ENCODE assay signal across 8 cellular contexts in the genomic region with DNA sequence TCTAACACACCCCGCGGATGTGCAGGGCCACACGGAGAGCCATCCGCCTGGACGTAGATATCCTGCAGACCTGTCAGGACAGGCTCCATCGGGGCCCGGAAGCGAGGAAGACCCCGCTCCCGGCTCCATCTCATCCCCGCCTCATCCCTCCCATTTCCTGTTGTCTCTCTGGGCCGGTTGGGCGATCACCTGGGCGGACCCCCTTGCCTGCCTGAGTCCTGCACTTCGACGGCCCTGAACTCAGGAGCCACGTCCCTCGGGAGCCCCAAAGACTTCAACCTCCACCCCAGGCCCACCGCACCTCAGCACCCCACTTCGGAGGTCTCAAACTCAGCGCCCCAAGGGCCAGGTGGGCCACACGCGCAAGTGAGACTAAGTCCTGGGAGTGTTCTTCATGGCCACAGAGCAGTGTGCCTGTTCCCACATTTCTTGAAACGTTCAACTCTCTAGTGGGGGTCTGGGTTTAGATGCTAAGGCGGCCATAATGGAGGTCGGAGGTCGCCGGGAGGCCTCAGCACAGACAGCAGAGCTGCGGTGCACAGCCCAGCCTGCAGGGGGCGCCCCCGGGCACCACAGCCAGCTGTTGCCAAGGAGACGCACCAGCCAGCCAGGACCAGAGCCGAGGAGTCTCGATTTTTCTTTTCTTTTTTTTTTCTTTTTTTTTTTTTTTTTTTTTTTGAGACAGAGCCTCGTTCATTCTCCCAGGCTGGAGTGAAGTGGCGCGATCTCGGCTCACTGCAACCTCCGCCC. TPM values are rescaled to one million over a fixed set of nuclear protein-coding genes. Genes with fewer than 3 reads are reported as not detected.
DNase-seq lines count a peak whose midpoint lies in the region; ATAC-seq and TF ChIP-seq lines count a peak whose summit lies in the region.

No MANE protein-coding gene starts in this region.

- in situ Hi-C loops in astrocyte of the cerebellum (cut with HindIII; ENCODE audit: low sequenced_read_pairs): no loop called here

- no peak overlapping the region for H2BK12ac ChIP-seq in mesenchymal stem cell (ENCODE audit: low read length in 2 of 2)

- no peak overlapping the region for H3K4ac ChIP-seq in mesenchymal stem cell (ENCODE audit: low read depth in 1 of 2, low read length in 2 of 2)

- H3K9me3 ChIP-seq in mesenchymal stem cell (ENCODE audit: control insufficient read depth, low read length) (no peaks in the 10 kb centered on the region), upper lobe of left lung (no peaks in the 10 kb centered on the region)

- no peak overlapping the region for H2AK5ac ChIP-seq in mesenchymal stem cell (ENCODE audit: low read length, severe bottlenecking)

- H3K14ac ChIP-seq in mesenchymal stem cell (ENCODE audit: low read length in 2 of 2): no peak overlapping the region

- H3K23ac ChIP-seq in mesenchymal stem cell (ENCODE audit: low read length in 2 of 2): no peak overlapping the region

- WGBS in mesenchymal stem cell: 87% methylated on average over 38 of the region's 39 CpGs
- 77 to 86% methylated on average over 25 to 36 of the region's 39 CpGs for WGBS in upper lobe of left lung, 2 donors

- H4K8ac ChIP-seq in mesenchymal stem cell (ENCODE audit: low read length): no peak overlapping the region

- H3K4me2 ChIP-seq in mesenchymal stem cell (ENCODE audit: low read length, poor library complexity, severe bottlenecking): no peak overlapping the region

- peaks cover 26 to 50% of the 10 kb centered on the region in 2 experiments for H3K27me3 ChIP-seq in mesenchymal stem cell (ENCODE audit: control insufficient read depth in 1 of 2, insufficient read depth in 1 of 2, low read length in 2 of 2)
- no peaks in the 10 kb centered on the region for H3K27me3 ChIP-seq in upper lobe of left lung

- no peak overlapping the region for H2BK5ac ChIP-seq in mesenchymal stem cell (ENCODE audit: low read depth, low read length, poor library complexity, severe bottlenecking)

- no peak overlapping the region for H3K4me3 ChIP-seq in astrocyte of the cerebellum (ENCODE audit: low read depth, low read length)
- H3K4me3 ChIP-seq in mesenchymal stem cell (ENCODE audit: insufficient read depth in 1 of 2, low read depth in 1 of 2, low read length in 2 of 2): no peak overlapping the region
- H3K4me3 ChIP-seq in upper lobe of left lung: no peak overlapping the region

- no peak for TF ChIP-seq EP300 in upper lobe of left lung (IDR thresholded peaks at IDR 0.05)

- H3K36me3 ChIP-seq in mesenchymal stem cell (ENCODE audit: control insufficient read depth in 1 of 2, insufficient read depth in 2 of 2, low read depth in 1 of 2, low read length in 2 of 2) (no peaks in the 10 kb centered on the region), upper lobe of left lung (no peaks in the 10 kb centered on the region)

- no peak overlapping the region for H2AFZ ChIP-seq in mesenchymal stem cell (ENCODE audit: low read depth, low read length)

- peak; percentile 37 for TF ChIP-seq CTCF in astrocyte of the cerebellum (IDR thresholded peaks at IDR 0.05; ENCODE audit: low read depth, low read length, missing control alignments)
- TF ChIP-seq CTCF in upper lobe of left lung (IDR thresholded peaks at IDR 0.05): peak in 5 of 6 experiments; percentile 34 to 50 (median 40)

- no peak overlapping the region for H3K9ac ChIP-seq in mesenchymal stem cell (ENCODE audit: low read length)

- no peak overlapping the region for H4K91ac ChIP-seq in mesenchymal stem cell (ENCODE audit: low read length)

- H3K79me1 ChIP-seq in mesenchymal stem cell (replicated peaks; ENCODE audit: low read length, poor library complexity, severe bottlenecking): no peaks in the 10 kb centered on the region

- ATAC-seq in upper lobe of left lung (ENCODE audit: low FRiP score in 2 of 2) (peak; percentile 45 to 47), GM21717 (IDR thresholded peaks at IDR 0.05; ENCODE audit: unreplicated experiment) (no peak), GM19324 (IDR thresholded peaks at IDR 0.05; ENCODE audit: low FRiP score, unreplicated experiment) (no peak)

- H3K4me1 ChIP-seq in mesenchymal stem cell (ENCODE audit: control insufficient read depth, insufficient read depth, low read depth, low read length) (peaks cover 2% of the 10 kb centered on the region), upper lobe of left lung (no peaks in the 10 kb centered on the region)

- DNase-seq in activated gamma-delta T cell treated with Interleukin-2 at 50 U/mL for 16 hours: peak; percentile 31
- DNase-seq in activated gamma-delta T cell (lab: John Stamatoyannopoulos, UW): no peak
- peak; percentile 33 for DNase-seq in SKM-1 treated with dmso at 0.1 percent for 144 hours (lab: John Stamatoyannopoulos, UW; ENCODE audit: unreplicated experiment)
- no peak for DNase-seq in astrocyte of the cerebellum (ENCODE audit: low read depth)
- DNase-seq in mesenchymal stem cell: peak; percentile 25
- peak; percentile 42 to 89 for DNase-seq in upper lobe of left lung

- H3K27ac ChIP-seq in mesenchymal stem cell (ENCODE audit: low read length, poor library complexity, severe bottlenecking) (no peak overlapping the region), upper lobe of left lung (no peak overlapping the region)

- no peak overlapping the region for H2BK120ac ChIP-seq in mesenchymal stem cell (ENCODE audit: low read depth, low read length)

- no peak overlapping the region for H2BK15ac ChIP-seq in mesenchymal stem cell (ENCODE audit: low read depth, poor library complexity, severe bottlenecking)

- no peak for TF ChIP-seq POLR2A in upper lobe of left lung (IDR thresholded peaks at IDR 0.05)

- no peak overlapping the region for H3K18ac ChIP-seq in mesenchymal stem cell (ENCODE audit: low read depth in 1 of 2, low read length in 2 of 2)

RNA-seq across cellular contexts. Expression of gene FADD, which starts 26.0 kb away (rescaled TPM):
- polyA plus RNA-seq in mesenchymal stem cell (2013, experiment 1 of 2): 30.7 TPM
- polyA plus RNA-seq in mesenchymal stem cell (2013, experiment 2 of 2): 31.4 TPM
- total RNA-seq in upper lobe of left lung: 10 to 100 TPM; 13.6 to 30.1 (median 23.0) TPM

Comparison
In these comparisons a context has a peak if more than half of its experiments do, and no peak if none do; other contexts are left out.
1. DNase-seq: peak in activated gamma-delta T cell treated with Interleukin-2 at 50 U/mL for 16 hours (single experiment), SKM-1 treated with dmso at 0.1 percent for 144 hours (single experiment), mesenchymal stem cell (single experiment) and upper lobe of left lung (2 of 2); none in activated gamma-delta T cell (single experiment) and astrocyte of the cerebellum (single experiment).
2. ATAC-seq: peak in upper lobe of left lung (2 of 2); none in GM21717 (single experiment) and GM19324 (single experiment).